In the genomic region with DNA sequence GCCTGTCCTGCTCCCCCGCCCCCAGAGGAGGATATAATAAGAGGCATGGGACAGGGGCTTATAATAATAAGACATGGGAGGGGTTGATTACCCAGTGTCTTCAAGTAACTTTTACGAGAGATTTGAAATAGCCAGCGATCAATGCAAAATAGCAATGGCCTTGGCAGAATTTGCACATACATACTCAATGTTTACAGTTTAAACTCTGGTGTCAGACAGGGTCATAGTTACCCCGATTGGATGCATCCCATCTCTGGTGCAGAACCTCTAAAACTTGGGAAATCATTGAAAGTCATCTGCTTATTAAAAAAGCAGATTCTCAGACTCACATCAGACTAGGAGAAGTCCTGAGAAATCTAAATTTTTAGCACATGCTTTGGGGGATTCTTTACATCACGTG, we compare ENCODE assay signal across 24 cellular contexts.
"Had no signal": no experiment of that assay in that cellular context is flagged by ENCODE, and none has a peak within 500 bp of the region (broad histone marks: within the 10 kb centered on the region; RNA-seq: fewer than 3 reads in every experiment).

No MANE protein-coding gene starts in this region.

- H3K4me1 ChIP-seq: ascending aorta, body of pancreas had no signal

- H3K27me3 Mint-ChIP-seq: activated CD4-positive, alpha-beta memory T cell treated with anti-CD3 and anti-CD28 coated beads for 36 hours; activated CD4-positive, alpha-beta T cell treated with anti-CD3 and anti-CD28 coated beads, Interleukin-2, amount 10 ng/mL, durations not matched to agents 7 days and 5 days; activated naive CD8-positive, alpha-beta T cell treated with anti-CD3 and anti-CD28 coated beads, Interleukin-2, amount 50 U/mL, for 24 hours; T-helper 17 cell had no signal

- H3K9me3 ChIP-seq: ascending aorta, body of pancreas had no signal

- H3K27ac ChIP-seq: ascending aorta, body of pancreas, cardiac muscle cell had no signal

- H3K36me3 Mint-ChIP-seq: activated naive CD4-positive, alpha-beta T cell treated with anti-CD3 and anti-CD28 coated beads, Interleukin-2, amount 50 U/mL, for 72 hours had no signal

- H3K36me3 ChIP-seq: ascending aorta, cardiac muscle cell had no signal

- H3K4me3 ChIP-seq: ascending aorta, body of pancreas, cardiac muscle cell, K562 had no signal

- H3K27me3 ChIP-seq: ascending aorta, body of pancreas, cardiac muscle cell had no signal

- ATAC-seq: activated naive CD4-positive, alpha-beta T cell treated with anti-CD3 and anti-CD28 coated beads, Interleukin-2, amount 50 U/mL, for 72 hours; activated naive CD8-positive, alpha-beta T cell treated with anti-CD3 and anti-CD28 coated beads, Interleukin-2, amount 50 U/mL, for 24 hours; activated T-cell treated with anti-CD3 and anti-CD28 coated beads, Interleukin-2, amount 50 U/mL, for 4 hours; body of pancreas; K562; T-helper 17 cell had no signal

- DNase-seq: activated CD4-positive, alpha-beta memory T cell treated with anti-CD3 and anti-CD28 coated beads for 36 hours; activated CD4-positive, alpha-beta T cell treated with anti-CD3 and anti-CD28 coated beads, Interleukin-2, amount 10 ng/mL, durations not matched to agents 7 days and 5 days; activated CD4-positive, CD25-positive, alpha-beta regulatory T cell; activated CD8-positive, alpha-beta memory T cell treated with anti-CD3 and anti-CD28 coated beads for 24 hours; activated effector memory CD4-positive, alpha-beta T cell treated with anti-CD3 and anti-CD28 coated beads, Interleukin-2, amount 50 U/mL, for 16 hours; activated naive CD4-positive, alpha-beta T cell treated with Interleukin-2 at 50 U/mL for 16 hours; activated naive CD8-positive, alpha-beta T cell treated with anti-CD3 and anti-CD28 coated beads, Interleukin-2, amount 50 U/mL, for 24 hours; activated T-cell treated with anti-CD3 and anti-CD28 coated beads, Interleukin-2, amount 50 U/mL, for 4 hours; amniotic stem cell; body of pancreas; Kasumi-1; NCI-H1092; NCI-H1417; NCI-H1930; NCI-H2171 treated with DMSO at 0.1 percent for 48 hours; NCI-H226; NCI-H69; SHP77 treated with DMSO at 0.1 percent for 48 hours; T-helper 17 cell; T-helper 9 cell had no signal

- H3K9me3 Mint-ChIP-seq: activated CD4-positive, alpha-beta memory T cell treated with anti-CD3 and anti-CD28 coated beads for 36 hours; activated CD4-positive, alpha-beta T cell treated with anti-CD3 and anti-CD28 coated beads, Interleukin-2, amount 10 ng/mL, durations not matched to agents 7 days and 5 days; activated naive CD4-positive, alpha-beta T cell treated with anti-CD3 and anti-CD28 coated beads, Interleukin-2, amount 50 U/mL, for 72 hours; activated naive CD8-positive, alpha-beta T cell treated with anti-CD3 and anti-CD28 coated beads, Interleukin-2, amount 50 U/mL, for 24 hours; activated T-cell treated with anti-CD3 and anti-CD28 coated beads, Interleukin-2, amount 50 U/mL, for 4 hours had no signal

- H3K4me3 Mint-ChIP-seq: activated CD4-positive, alpha-beta memory T cell treated with anti-CD3 and anti-CD28 coated beads for 36 hours; activated CD4-positive, alpha-beta T cell treated with anti-CD3 and anti-CD28 coated beads, Interleukin-2, amount 10 ng/mL, durations not matched to agents 7 days and 5 days; activated naive CD8-positive, alpha-beta T cell treated with anti-CD3 and anti-CD28 coated beads, Interleukin-2, amount 50 U/mL, for 24 hours; activated T-cell treated with anti-CD3 and anti-CD28 coated beads, Interleukin-2, amount 50 U/mL, for 4 hours; T-helper 17 cell had no signal

- H3K27ac Mint-ChIP-seq: activated CD4-positive, alpha-beta memory T cell treated with anti-CD3 and anti-CD28 coated beads for 36 hours; activated CD4-positive, alpha-beta T cell treated with anti-CD3 and anti-CD28 coated beads, Interleukin-2, amount 10 ng/mL, durations not matched to agents 7 days and 5 days; activated naive CD8-positive, alpha-beta T cell treated with anti-CD3 and anti-CD28 coated beads, Interleukin-2, amount 50 U/mL, for 24 hours had no signal
